In the genomic region with DNA sequence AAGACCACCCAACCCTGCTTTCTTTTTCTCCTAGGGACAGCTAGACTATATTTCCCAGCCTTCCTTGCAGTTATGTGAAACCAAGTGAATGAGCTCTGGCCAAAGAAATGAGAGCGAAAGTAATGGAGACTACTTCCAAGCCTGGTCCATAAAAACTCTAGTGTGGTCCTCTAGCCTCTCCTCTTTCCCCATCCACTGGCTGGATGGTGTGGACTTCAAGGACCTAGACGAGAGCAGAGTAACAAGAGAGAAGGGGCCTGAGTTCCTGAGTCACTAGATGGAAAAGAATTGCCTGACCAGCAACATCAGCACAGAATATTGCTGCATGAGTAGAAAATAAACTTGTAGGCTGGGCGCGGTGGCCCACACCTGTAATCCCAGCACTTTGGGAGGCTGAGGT, we compare ENCODE assay signal across 19 cellular contexts. TPM values are rescaled to one million over a fixed set of nuclear protein-coding genes. Genes with fewer than 3 reads are reported as not detected.
DNase-seq lines count a peak whose midpoint lies in the region; ATAC-seq and TF ChIP-seq lines count a peak whose summit lies in the region.
"Had no signal": no experiment of that assay in that cellular context is flagged by ENCODE, and none has a peak within 500 bp of the region (broad histone marks: within the 10 kb centered on the region; RNA-seq: fewer than 3 reads in every experiment).

No MANE protein-coding gene starts in this region.

- H3K9me3 Mint-ChIP-seq in activated CD4-positive, alpha-beta T cell treated with anti-CD3 and anti-CD28 coated beads, Interleukin-2, amount 10 ng/mL, durations not matched to agents 24 days and 14 days = peaks cover 8% of the 10 kb centered on the region
- peaks cover 2% of the 10 kb centered on the region for H3K9me3 Mint-ChIP-seq in CD8-positive, alpha-beta T cell
- H3K9me3 Mint-ChIP-seq in brain (no peaks in the 10 kb centered on the region), nephron (no peaks in the 10 kb centered on the region)

- no peak overlapping the region for H3K27ac ChIP-seq in CD8-positive, alpha-beta T cell (ENCODE audit: low read depth, low read length)
- H3K27ac ChIP-seq in right lobe of liver = no peak overlapping the region
- no peak overlapping the region for H3K27ac ChIP-seq in caudate nucleus (ENCODE audit: low read depth, low read length)

- intact Hi-C loops in activated CD4-positive, alpha-beta T cell treated with anti-CD3 and anti-CD28 coated beads, Interleukin-2, amount 10 ng/mL, durations not matched to agents 24 days and 14 days (cut with micrococcal nuclease) = no loop called here
- intact Hi-C loops in CD8-positive, alpha-beta T cell (cut with DNase I, micrococcal nuclease) = no loop called here
- intact Hi-C loops in right lobe of liver (cut with DNase I) = no loop called here

- H3K27me3 Mint-ChIP-seq in activated CD4-positive, alpha-beta T cell treated with anti-CD3 and anti-CD28 coated beads, Interleukin-2, amount 10 ng/mL, durations not matched to agents 24 days and 14 days = no peaks in the 10 kb centered on the region
- H3K27me3 Mint-ChIP-seq in CD8-positive, alpha-beta T cell (ENCODE audit: low read depth) = no peaks in the 10 kb centered on the region
- peaks cover 10% of the 10 kb centered on the region for H3K27me3 Mint-ChIP-seq in brain
- H3K27me3 Mint-ChIP-seq in nephron (ENCODE audit: low read depth) = peaks cover 10% of the 10 kb centered on the region

- H3K4me1 Mint-ChIP-seq in activated CD4-positive, alpha-beta T cell treated with anti-CD3 and anti-CD28 coated beads, Interleukin-2, amount 10 ng/mL, durations not matched to agents 24 days and 14 days = peaks cover 60% of the 10 kb centered on the region
- peaks cover 61% of the 10 kb centered on the region for H3K4me1 Mint-ChIP-seq in CD8-positive, alpha-beta T cell (ENCODE audit: low read depth)
- H3K4me1 Mint-ChIP-seq in brain = peaks cover 39% of the 10 kb centered on the region
- peaks cover 41% of the 10 kb centered on the region for H3K4me1 Mint-ChIP-seq in nephron

- H3K4me3 ChIP-seq in CD8-positive, alpha-beta T cell (ENCODE audit: low read depth, low read length) = no peak overlapping the region
- H3K4me3 ChIP-seq in MG63 (no peak overlapping the region), right lobe of liver (no peak overlapping the region)

- TF ChIP-seq POLR2A in right lobe of liver (IDR thresholded peaks at IDR 0.05) = no peak

- no peak for ATAC-seq in CD8-positive, alpha-beta T cell
- no peak for ATAC-seq in right lobe of liver
- ATAC-seq: HepG2, Panc1 had no signal

- peak; percentile 50 for DNase-seq in activated CD4-positive, alpha-beta T cell treated with anti-CD3 and anti-CD28 coated beads, Interleukin-2, amount 10 ng/mL, durations not matched to agents 24 days and 14 days
- no peak for DNase-seq in activated CD4-positive, alpha-beta T cell treated with anti-CD3 and anti-CD28 coated beads, Interleukin-2, amount 50 U/mL, for 4 hours
- no peak for DNase-seq in CD8-positive, alpha-beta T cell
- no peak for DNase-seq in MG63
- no peak for DNase-seq in right lobe of liver
- no peak for DNase-seq in caudate nucleus (lab: John Stamatoyannopoulos, UW)
- DNase-seq: 8988T, C1 segment of cervical spinal cord, Caco-2, DMS53, H7, NCI-H187 treated with DMSO at 0.1 percent for 48 hours, NCI-H2171, NCI-H446 treated with DMSO at 0.1 percent for 48 hours, NCI-H82 had no signal

- CTCF ChIA-PET in CD8-positive, alpha-beta T cell (lab: Charles Lee) = interaction anchor here (1.1 to 3.5 kb wide), 4 partner anchors 13 to 25 kb away, joined by 3 to 13 read pairs (median 6); no protein-coding TSS in a partner anchor

- H3K9me3 ChIP-seq in CD8-positive, alpha-beta T cell (ENCODE audit: low read length) = no peaks in the 10 kb centered on the region
- H3K9me3 ChIP-seq in MG63 = no peaks in the 10 kb centered on the region
- no peaks in the 10 kb centered on the region for H3K9me3 ChIP-seq in right lobe of liver
- H3K9me3 ChIP-seq: Caco-2 had no signal

- H3K36me3 ChIP-seq in CD8-positive, alpha-beta T cell (ENCODE audit: insufficient read depth, low read length) = peaks cover 5% of the 10 kb centered on the region
- peaks cover 20% of the 10 kb centered on the region for H3K36me3 ChIP-seq in MG63
- H3K36me3 ChIP-seq in right lobe of liver = no peaks in the 10 kb centered on the region

- 85% methylated on average over 4 of the region's 4 CpGs for WGBS in right lobe of liver (ENCODE audit: insufficient coverage, low coverage, low lambda C conversion rate, missing lambda C conversion rate)

- POLR2A ChIA-PET in CD8-positive, alpha-beta T cell (lab: Charles Lee) = interaction anchor here (7.1 kb wide), 1 partner anchor 19 kb away, joined by 153 read pairs; no protein-coding TSS in a partner anchor

- no peak overlapping the region for H3K4me3 Mint-ChIP-seq in activated CD4-positive, alpha-beta T cell treated with anti-CD3 and anti-CD28 coated beads, Interleukin-2, amount 10 ng/mL, durations not matched to agents 24 days and 14 days
- no peak overlapping the region for H3K4me3 Mint-ChIP-seq in CD8-positive, alpha-beta T cell
- H3K4me3 Mint-ChIP-seq in brain (peak overlapping the region in 1 of 5 experiments; percentile 82), nephron (peak overlapping the region in 2 of 3 experiments; percentile 48 to 56)

- no peak for TF ChIP-seq CTCF in CD8-positive, alpha-beta T cell (IDR thresholded peaks at IDR 0.05)
- no peak for TF ChIP-seq CTCF in brain (conservative IDR thresholded peaks at IDR 0.05)
- TF ChIP-seq CTCF in nephron (IDR thresholded peaks at IDR 0.05; ENCODE audit: unreplicated experiment in 3 of 3) = no peak
- no peak for TF ChIP-seq CTCF in right lobe of liver (IDR thresholded peaks at IDR 0.05)

- H3K4me1 ChIP-seq in CD8-positive, alpha-beta T cell (ENCODE audit: insufficient read depth, low read length) = peaks cover 41% of the 10 kb centered on the region
- H3K4me1 ChIP-seq in right lobe of liver = no peaks in the 10 kb centered on the region

- no peak overlapping the region for H3K27ac Mint-ChIP-seq in activated CD4-positive, alpha-beta T cell treated with anti-CD3 and anti-CD28 coated beads, Interleukin-2, amount 10 ng/mL, durations not matched to agents 24 days and 14 days
- peak overlapping the region; percentile 56 for H3K27ac Mint-ChIP-seq in CD8-positive, alpha-beta T cell
- H3K27ac Mint-ChIP-seq in brain = peak overlapping the region in 3 of 5 experiments; percentile 6 to 26 (median 10)
- peak overlapping the region in 2 of 3 experiments; percentile 28 to 44 for H3K27ac Mint-ChIP-seq in nephron

- no peaks in the 10 kb centered on the region for H3K27me3 ChIP-seq in CD8-positive, alpha-beta T cell (ENCODE audit: insufficient read depth, low read length)
- no peaks in the 10 kb centered on the region for H3K27me3 ChIP-seq in MG63
- no peaks in the 10 kb centered on the region for H3K27me3 ChIP-seq in right lobe of liver

- peaks cover 20% of the 10 kb centered on the region for H3K36me3 Mint-ChIP-seq in activated CD4-positive, alpha-beta T cell treated with anti-CD3 and anti-CD28 coated beads, Interleukin-2, amount 10 ng/mL, durations not matched to agents 24 days and 14 days (ENCODE audit: low read depth)
- H3K36me3 Mint-ChIP-seq in CD8-positive, alpha-beta T cell = peaks cover 18% of the 10 kb centered on the region
- H3K36me3 Mint-ChIP-seq in brain (peaks cover 17% of the 10 kb centered on the region), nephron (ENCODE audit: low read depth) (peaks cover 13% of the 10 kb centered on the region)

RNA-seq across cellular contexts. Expression of a gene that starts 2.9 kb away (rescaled TPM):
- 2,196 and 2,218 TPM in 2 replicates for total RNA-seq in activated CD4-positive, alpha-beta T cell treated with anti-CD3 and anti-CD28 coated beads, Interleukin-2, amount 10 ng/mL, durations not matched to agents 24 days and 14 days
- 1,000 to 10,000 TPM; 1,479 to 1,577 TPM for total RNA-seq in CD8-positive, alpha-beta T cell
- polyA plus RNA-seq in brain (ENCODE audit: insufficient read depth, low read depth, low replicate concordance) = 4,172 TPM
- 5,826 and 9,166 TPM in 2 replicates for total RNA-seq in MG63 (2014; rRNA removed; shearing (Covaris generic); ENCODE audit: low replicate concordance)
- total RNA-seq in right lobe of liver = 100 to 1,000 TPM in 5 of 6 experiments, 10 to 100 TPM in 1; 77.3 to 814 (median 270) TPM

RNA-seq across cellular contexts. Expression of a gene that starts 21.6 kb away (rescaled TPM):
- 56.3 and 59.6 TPM in 2 replicates for total RNA-seq in activated CD4-positive, alpha-beta T cell treated with anti-CD3 and anti-CD28 coated beads, Interleukin-2, amount 10 ng/mL, durations not matched to agents 24 days and 14 days
- total RNA-seq in CD8-positive, alpha-beta T cell = 100 to 1,000 TPM; 138 to 142 TPM
- 0.90 TPM for polyA plus RNA-seq in brain (ENCODE audit: insufficient read depth, low read depth, low replicate concordance)
- 14.5 and 20.9 TPM in 2 replicates for total RNA-seq in MG63 (2014; rRNA removed; shearing (Covaris generic); ENCODE audit: low replicate concordance)
- 1 to 10 TPM in 1 of 6 experiments, under 1 TPM in 4, not detected in 1; 0.20 to 2.4 (median 0.43) TPM for total RNA-seq in right lobe of liver
- total RNA-seq: HepG2 had no signal

Comparison
In these comparisons a context has a peak if more than half of its experiments do, and no peak if none do; other contexts are left out.
1. H3K4me3 Mint-ChIP-seq: peak in nephron (2 of 3); none in activated CD4-positive, alpha-beta T cell treated with anti-CD3 and anti-CD28 coated beads, Interleukin-2, amount 10 ng/mL, durations not matched to agents 24 days and 14 days (single experiment) and CD8-positive, alpha-beta T cell (single experiment).